11 cellular contexts compared by ENCODE assay signal in genomic region chr3:134334231-134334900, GRCh38. TPM values are rescaled to one million over a fixed set of nuclear protein-coding genes. Genes with fewer than 3 reads are reported as not detected.
DNase-seq lines count a peak whose midpoint lies in the region; TF ChIP-seq lines count a peak whose summit lies in the region.
"Had no signal": no experiment of that assay in that cellular context is flagged by ENCODE, and none has a peak within 500 bp of the region (broad histone marks: within the 10 kb centered on the region; RNA-seq: fewer than 3 reads in every experiment).

No MANE protein-coding gene starts in this region.

- DNase-seq in A172 (ENCODE audit: low spot score): peak; percentile 45
- no peak for DNase-seq in SK-N-MC (ENCODE audit: low read depth, low spot score)
- peak; percentile 78 for DNase-seq in fibroblast of peridontal ligament (ENCODE audit: extremely low read depth)
- DNase-seq in osteocyte (ENCODE audit: extremely low spot score, unreplicated experiment): no peak
- no peak for DNase-seq in stimulated activated CD4-positive, alpha-beta T cell treated with anti-CD3 and anti-CD28 coated beads, Interleukin-12 subunit alpha, Interleukin-12 subunit beta, amount 100 ng/mL, for 4 hours
- DNase-seq in NK-92 treated with Interleukin-12 subunit alpha and Interleukin-12 subunit beta, amount 100 ng/mL, for 24 hours (lab: John Stamatoyannopoulos, UW): no peak
- DNase-seq in OCI-M1 (lab: John Stamatoyannopoulos, UW): no peak
- no peak for DNase-seq in GM19238 (ENCODE audit: insufficient read length, low spot score)
- DNase-seq: activated CD4-positive, alpha-beta T cell treated with anti-CD3 and anti-CD28 coated beads for 48 hours; NCI-H1694 treated with DMSO at 0.1 percent for 48 hours had no signal

- no peak overlapping the region for H3K4me3 ChIP-seq in SK-N-MC
- H3K4me3 ChIP-seq: Peyer's patch had no signal

- H3K27ac Mint-ChIP-seq in osteocyte (ENCODE audit: unreplicated experiment): peak overlapping the region; percentile 95

- H3K4me3 Mint-ChIP-seq in osteocyte (ENCODE audit: unreplicated experiment): no peak overlapping the region

- no peaks in the 10 kb centered on the region for H3K9me3 ChIP-seq in SK-N-MC (ENCODE audit: low read depth, low read length)
- H3K9me3 ChIP-seq: Peyer's patch had no signal

- no peaks in the 10 kb centered on the region for H3K9me3 Mint-ChIP-seq in osteocyte (ENCODE audit: unreplicated experiment)

- no peaks in the 10 kb centered on the region for H3K36me3 ChIP-seq in SK-N-MC (ENCODE audit: insufficient read depth, low read length)
- H3K36me3 ChIP-seq: Peyer's patch had no signal

- peaks cover 80% of the 10 kb centered on the region for H3K4me1 Mint-ChIP-seq in osteocyte (ENCODE audit: unreplicated experiment)

- H3K27me3 Mint-ChIP-seq in osteocyte (ENCODE audit: unreplicated experiment): no peaks in the 10 kb centered on the region

- H3K36me3 Mint-ChIP-seq in osteocyte (ENCODE audit: unreplicated experiment): no peaks in the 10 kb centered on the region

- no peak overlapping the region for H3K9ac ChIP-seq in SK-N-MC (ENCODE audit: insufficient read length)

- peak overlapping the region; percentile 28; the same call in 1 of the 2 replicates for H3K27ac ChIP-seq in SK-N-MC

- no peak for TF ChIP-seq CTCF in osteocyte (IDR thresholded peaks at IDR 0.05)

RNA-seq across cellular contexts. Expression of gene AMOTL2, which starts 39.9 kb away (rescaled TPM):
- 168 and 182 TPM in 2 replicates for total RNA-seq in A172 (2014; rRNA removed; shearing (Covaris generic))
- total RNA-seq in osteocyte: 195 and 199 TPM in 2 replicates

Comparison
In these comparisons a context has a peak if more than half of its experiments do, and no peak if none do; other contexts are left out.
1. DNase-seq: peak in A172 (single experiment) and fibroblast of peridontal ligament (single experiment); none in SK-N-MC (single experiment), osteocyte (single experiment), stimulated activated CD4-positive, alpha-beta T cell treated with anti-CD3 and anti-CD28 coated beads, Interleukin-12 subunit alpha, Interleukin-12 subunit beta, amount 100 ng/mL, for 4 hours (single experiment), NK-92 treated with Interleukin-12 subunit alpha and Interleukin-12 subunit beta, amount 100 ng/mL, for 24 hours (single experiment), OCI-M1 (single experiment) and GM19238 (single experiment).